ENCODE assay signal across 10 cellular contexts in genomic region chr13:50676602-50677001, GRCh38.
DNase-seq lines count a peak whose midpoint lies in the region; ATAC-seq, FAIRE-seq and TF ChIP-seq lines count a peak whose summit lies in the region.
"Had no signal": no experiment of that assay in that cellular context is flagged by ENCODE, and none has a peak within 500 bp of the region (broad histone marks: within the 10 kb centered on the region; RNA-seq: fewer than 3 reads in every experiment).

No MANE protein-coding gene starts in this region.

- H3K27ac Mint-ChIP-seq in memory B cell, result peak overlapping the region; percentile 6
- H3K27ac Mint-ChIP-seq in activated CD4-positive, alpha-beta memory T cell treated with anti-CD3 and anti-CD28 coated beads for 36 hours, result no peak overlapping the region

- no peaks in the 10 kb centered on the region for H3K36me3 ChIP-seq in bronchial epithelial cell (ENCODE audit: control insufficient read depth, insufficient read depth, low read length)
- H3K36me3 ChIP-seq: neutrophil had no signal

- CTCF ChIA-PET in activated CD4-positive, alpha-beta memory T cell treated with anti-CD3 and anti-CD28 coated beads for 36 hours (lab: Charles Lee), result no interaction called here

- H3K27me3 ChIP-seq in bronchial epithelial cell (ENCODE audit: control insufficient read depth, insufficient read depth, low read length), result no peaks in the 10 kb centered on the region
- H3K27me3 ChIP-seq in dorsolateral prefrontal cortex, result no peaks in the 10 kb centered on the region
- H3K27me3 ChIP-seq: neutrophil had no signal

- POLR2A ChIA-PET in activated CD4-positive, alpha-beta memory T cell treated with anti-CD3 and anti-CD28 coated beads for 36 hours (lab: Charles Lee), result no interaction called here

- peak; percentile 31 for DNase-seq in AG20443 (ENCODE audit: low spot score)
- peak; percentile 38 for DNase-seq in Jurkat, Clone E6-1 (ENCODE audit: low read depth, low spot score)
- DNase-seq in bronchial epithelial cell (ENCODE audit: low read depth), result peak; percentile 75
- no peak for DNase-seq in memory B cell (ENCODE audit: low spot score in 2 of 2)
- no peak for DNase-seq in dorsolateral prefrontal cortex
- DNase-seq in KG1 (lab: John Stamatoyannopoulos, UW), result no peak
- DNase-seq in activated CD4-positive, alpha-beta memory T cell treated with anti-CD3 and anti-CD28 coated beads for 36 hours, result no peak

- no peak overlapping the region for H3K4me3 Mint-ChIP-seq in memory B cell
- H3K4me3 Mint-ChIP-seq in activated CD4-positive, alpha-beta memory T cell treated with anti-CD3 and anti-CD28 coated beads for 36 hours, result no peak overlapping the region

- H3K4me1 Mint-ChIP-seq in memory B cell, result peaks cover 13% of the 10 kb centered on the region
- H3K4me1 Mint-ChIP-seq in activated CD4-positive, alpha-beta memory T cell treated with anti-CD3 and anti-CD28 coated beads for 36 hours (ENCODE audit: low read depth), result no peaks in the 10 kb centered on the region

- peak overlapping the region in 24 of 59 donors; percentile 50 to 92 (median 84) for H3K27ac ChIP-seq in dorsolateral prefrontal cortex
- H3K27ac ChIP-seq: neutrophil had no signal

- H3K9me3 Mint-ChIP-seq in memory B cell, result no peaks in the 10 kb centered on the region
- H3K9me3 Mint-ChIP-seq in activated CD4-positive, alpha-beta memory T cell treated with anti-CD3 and anti-CD28 coated beads for 36 hours, result no peaks in the 10 kb centered on the region

- ATAC-seq in memory B cell (ENCODE audit: low read depth), result peak; percentile 75
- no peak for ATAC-seq in GM21737 (IDR thresholded peaks at IDR 0.05; ENCODE audit: unreplicated experiment)

- no peak overlapping the region for H3K4me3 ChIP-seq in Jurkat, Clone E6-1 (ENCODE audit: low read length)
- H3K4me3 ChIP-seq in bronchial epithelial cell (ENCODE audit: low read depth, low read length) (no peak overlapping the region), dorsolateral prefrontal cortex (no peak overlapping the region)

- peaks cover 2% of the 10 kb centered on the region for H3K27me3 Mint-ChIP-seq in memory B cell
- no peaks in the 10 kb centered on the region for H3K27me3 Mint-ChIP-seq in activated CD4-positive, alpha-beta memory T cell treated with anti-CD3 and anti-CD28 coated beads for 36 hours

- intact Hi-C loops in dorsolateral prefrontal cortex (cut with DNase I), result loop anchor here (5.0 to 10.0 kb wide), 5 partner anchors 128 to 692 kb away; partner anchors contain the start of gene TRIM13 (in 1 of the 2)
- intact Hi-C loops in activated CD4-positive, alpha-beta memory T cell treated with anti-CD3 and anti-CD28 coated beads for 36 hours (cut with micrococcal nuclease), result no loop called here

- peak; percentile 86 for FAIRE-seq in bronchial epithelial cell (lab: Jason Lieb, UNC)
- FAIRE-seq: endometrium had no signal

- H3K36me3 Mint-ChIP-seq in memory B cell, result no peaks in the 10 kb centered on the region
- H3K36me3 Mint-ChIP-seq in activated CD4-positive, alpha-beta memory T cell treated with anti-CD3 and anti-CD28 coated beads for 36 hours, result no peaks in the 10 kb centered on the region

- TF ChIP-seq CTCF in bronchial epithelial cell (IDR thresholded peaks at IDR 0.05; ENCODE audit: insufficient read depth, low read length, severe bottlenecking), result no peak
- TF ChIP-seq CTCF in dorsolateral prefrontal cortex (IDR thresholded peaks at IDR 0.05 in 54 of 56, conservative IDR thresholded peaks at IDR 0.05 in 2 of 56; ENCODE audit: low read depth in 1 of 56, partially characterized antibody in 56 of 56), result no peak

Comparison
In these comparisons a context has a peak if more than half of its experiments do, and no peak if none do; other contexts are left out.
1. DNase-seq: peak in AG20443 (single experiment), Jurkat, Clone E6-1 (single experiment) and bronchial epithelial cell (single experiment); none in memory B cell (0 of 2), dorsolateral prefrontal cortex (0 of 10), KG1 (single experiment) and activated CD4-positive, alpha-beta memory T cell treated with anti-CD3 and anti-CD28 coated beads for 36 hours (single experiment).